In genomic region chr15:78065973-78066946, GRCh38 we compare ENCODE assay signal across 9 cellular contexts. TPM values are rescaled to one million over a fixed set of nuclear protein-coding genes. Genes with fewer than 3 reads are reported as not detected.
DNase-seq lines count a peak whose midpoint lies in the region; ATAC-seq, FAIRE-seq and TF ChIP-seq lines count a peak whose summit lies in the region.
"Had no signal": no experiment of that assay in that cellular context is flagged by ENCODE, and none has a peak within 500 bp of the region (broad histone marks: within the 10 kb centered on the region; RNA-seq: fewer than 3 reads in every experiment).

No MANE protein-coding gene starts in this region.

- peaks cover 11 to 32% (median 24%) of the 10 kb centered on the region in 4 experiments for H3K4me1 ChIP-seq in H1 (replicated peaks in 1 of 4; ENCODE audit: control insufficient read depth in 3 of 4, insufficient read depth in 4 of 4, low read length in 3 of 4)
- peaks cover 78 to 94% of the 10 kb centered on the region in 2 donors for H3K4me1 ChIP-seq in thoracic aorta (ENCODE audit: control insufficient read depth in 1 of 2, low read depth in 2 of 2)
- peaks cover 44% of the 10 kb centered on the region for H3K4me1 ChIP-seq in HAP-1

- H2BK120ac ChIP-seq in H1 (replicated peaks; ENCODE audit: low read depth, low read length), result no peak overlapping the region

- no peak overlapping the region for H2BK5ac ChIP-seq in H1 (ENCODE audit: low read depth, low read length)

- no peak for DNase-seq in AG04450 (ENCODE audit: low read depth, low spot score)
- no peak for DNase-seq in H1 (ENCODE audit: low read depth in 1 of 2, low spot score in 2 of 2)
- DNase-seq in thoracic aorta (ENCODE audit: low spot score), result no peak
- DNase-seq in DMS153 (lab: John Stamatoyannopoulos, UW), result no peak
- DNase-seq in NCI-H510A treated with DMSO at 0.1 percent for 48 hours (lab: John Stamatoyannopoulos, UW), result no peak
- no peak for DNase-seq in HAP-1 (ENCODE audit: low spot score in 2 of 2)

- no peak overlapping the region for H2BK12ac ChIP-seq in H1 (ENCODE audit: low read depth, low read length)

- H3K4me2 ChIP-seq in H1 (ENCODE audit: insufficient read depth in 1 of 2, low read depth in 2 of 2, low read length in 2 of 2), result peak overlapping the region in 1 of 2 experiments; percentile 2; a peak in 2 of 4 replicates

- no peak for TF ChIP-seq CTCF in AG04450 (IDR thresholded peaks at IDR 0.05; ENCODE audit: low read depth, low read length)
- no peak for TF ChIP-seq CTCF in H1 (IDR thresholded peaks at IDR 0.05; ENCODE audit: control extremely low read depth in 1 of 3, insufficient read depth in 1 of 3, low read depth in 1 of 3, low read length in 3 of 3)
- no peak for TF ChIP-seq CTCF in thoracic aorta (IDR thresholded peaks at IDR 0.05)

- no peak for TF ChIP-seq EP300 in H1 (IDR thresholded peaks at IDR 0.05; ENCODE audit: borderline replicate concordance in 1 of 2, low read depth in 2 of 2, low read length in 2 of 2)

- H3K23me2 ChIP-seq in H1 (ENCODE audit: low read depth, low read length), result no peaks in the 10 kb centered on the region; the same call in 1 of the 2 replicates

- no peak overlapping the region for H2AK5ac ChIP-seq in H1 (ENCODE audit: low read depth, low read length)

- H2BK15ac ChIP-seq in H1 (ENCODE audit: low read length), result no peak overlapping the region

- H3K9me3 ChIP-seq in AG04450 (ENCODE audit: control insufficient read depth, insufficient read depth, low read length), result no peaks in the 10 kb centered on the region
- no peaks in the 10 kb centered on the region for H3K9me3 ChIP-seq in H1 (ENCODE audit: insufficient read depth in 2 of 2, low read depth in 1 of 2, low read length in 1 of 2)
- H3K9me3 ChIP-seq in thoracic aorta, result no peaks in the 10 kb centered on the region
- no peaks in the 10 kb centered on the region for H3K9me3 ChIP-seq in HAP-1

- no peak for TF ChIP-seq RAD21 in H1 (IDR thresholded peaks at IDR 0.05 in 1 of 2, conservative IDR thresholded peaks at IDR 0.05 in 1 of 2; ENCODE audit: low read depth in 2 of 2, low read length in 2 of 2)

- no peak overlapping the region for H3K56ac ChIP-seq in H1 (replicated peaks; ENCODE audit: insufficient read length, low read depth, low read length)

- no peak overlapping the region for H4K8ac ChIP-seq in H1 (ENCODE audit: extremely low read depth, insufficient read depth, low read length)

- H2BK20ac ChIP-seq in H1 (ENCODE audit: low read length), result no peak overlapping the region

- FAIRE-seq in H1 (lab: Jason Lieb, UNC), result no peak
- FAIRE-seq: colon had no signal

- CTCF ChIA-PET in AG04450 (lab: Charles Lee), result no interaction called here
- CTCF ChIA-PET in H1 (lab: Charles Lee; ENCODE audit: partially characterized antibody), result interaction anchor here (1.0 to 1.7 kb wide), 6 partner anchors 16 to 107 kb away, joined by 3 to 5 read pairs (median 4); no protein-coding TSS in a partner anchor

- 65% methylated on average over 7 of the region's 7 CpGs; no CpG with 5 or more reads in 1 of the 2 experiments for WGBS in H1 (ENCODE audit: extremely low coverage in 1 of 2, insufficient coverage in 1 of 2, insufficient read length in 1 of 2, insufficient replicate concordance in 2 of 2, low coverage in 1 of 2, low lambda C conversion rate in 2 of 2, missing lambda C conversion rate in 1 of 2), 2 experiments

- H2AFZ ChIP-seq in H1 (ENCODE audit: low read length), result no peak overlapping the region

- H3K4me3 ChIP-seq in AG04450 (ENCODE audit: low read depth, low read length) (no peak overlapping the region), H1 (ENCODE audit: extremely low read depth in 1 of 4, insufficient read depth in 2 of 4, low read depth in 3 of 4, low read length in 4 of 4) (no peak overlapping the region), thoracic aorta (no peak overlapping the region), HAP-1 (no peak overlapping the region)

- peaks cover 5% of the 10 kb centered on the region for H3K79me1 ChIP-seq in H1 (ENCODE audit: low read depth, low read length)

- H3K23ac ChIP-seq in H1 (ENCODE audit: insufficient read length), result no peak overlapping the region

- H4K5ac ChIP-seq in H1 (ENCODE audit: insufficient read length, low read depth, low read length), result no peak overlapping the region

- H4K91ac ChIP-seq in H1 (replicated peaks; ENCODE audit: insufficient read length, low read length), result no peak overlapping the region

- ATAC-seq in GM19324 (IDR thresholded peaks at IDR 0.05; ENCODE audit: low FRiP score, unreplicated experiment), result peak; percentile 58
- ATAC-seq in HG03571 (IDR thresholded peaks at IDR 0.05; ENCODE audit: unreplicated experiment), result peak; percentile 52
- no peak for ATAC-seq in thoracic aorta (ENCODE audit: insufficient number of reproducible peaks, low FRiP score, low read depth)

- peak overlapping the region; percentile 16; the same call in 1 of the 2 replicates for H3K18ac ChIP-seq in H1 (ENCODE audit: extremely low read depth, low read length)

- H3K9ac ChIP-seq in H1 (replicated peaks in 1 of 4; ENCODE audit: extremely low read depth in 1 of 4, low read depth in 3 of 4, low read length in 3 of 4), result no peak overlapping the region

- in situ Hi-C loops in HAP-1 (cut with MboI; ENCODE audit: low sequenced_read_pairs), result no loop called here

- H3K4ac ChIP-seq in H1 (replicated peaks; ENCODE audit: insufficient read length, low read depth, low read length), result no peak overlapping the region

- H4K20me1 ChIP-seq in H1 (replicated peaks in 1 of 2; ENCODE audit: control insufficient read depth in 1 of 2, insufficient read depth in 2 of 2, low read length in 2 of 2), result peaks cover 0 to 11% of the 10 kb centered on the region in 2 experiments

- H3K27me3 ChIP-seq in AG04450 (ENCODE audit: control insufficient read depth, insufficient read depth, low read length) (no peaks in the 10 kb centered on the region), H1 (replicated peaks in 1 of 4; ENCODE audit: control insufficient read depth in 3 of 4, extremely low read depth in 1 of 4, insufficient read depth in 3 of 4, low read length in 3 of 4) (no peaks in the 10 kb centered on the region; a peak in 1 of 7 replicates), thoracic aorta (replicated peaks; ENCODE audit: insufficient read depth) (no peaks in the 10 kb centered on the region), HAP-1 (ENCODE audit: low read depth) (no peaks in the 10 kb centered on the region)

- POLR2A ChIA-PET in AG04450 (lab: Yijun Ruan, JAX), result interaction anchor here (0.5 to 4.0 kb wide), 4 partner anchors 10 to 83 kb away, joined by 3 to 24 read pairs (median 7); partner anchors contain the start of gene IDH3A
- POLR2A ChIA-PET in H1 (lab: Charles Lee; ENCODE audit: partially characterized antibody), result interaction anchor here (1.0 kb wide), 1 partner anchor 10 kb away, joined by 3 read pairs; no protein-coding TSS in a partner anchor

- peak overlapping the region; percentile 92 for H3K27ac ChIP-seq in AG04450 (ENCODE audit: low read depth, low read length)
- no peak overlapping the region for H3K27ac ChIP-seq in H1 (ENCODE audit: low read depth, low read length)
- H3K27ac ChIP-seq in thoracic aorta, result peak overlapping the region; percentile 35 to 81

- H3K79me2 ChIP-seq in H1 (ENCODE audit: control insufficient read depth in 1 of 2, insufficient read depth in 2 of 2, low read length in 2 of 2), result peaks cover 3 to 55% of the 10 kb centered on the region in 2 experiments; a peak in 3 of 4 replicates

- H3K36me3 ChIP-seq in H1 (ENCODE audit: control insufficient read depth in 2 of 4, insufficient read depth in 4 of 4, low read length in 3 of 4) (no peaks in the 10 kb centered on the region), thoracic aorta (no peaks in the 10 kb centered on the region), HAP-1 (replicated peaks) (no peaks in the 10 kb centered on the region)

- H3K14ac ChIP-seq in H1 (ENCODE audit: insufficient read length), result no peak overlapping the region

- no peak for TF ChIP-seq POLR2A in H1 (IDR thresholded peaks at IDR 0.05; ENCODE audit: control extremely low read depth in 1 of 2, low read depth in 2 of 2, low read length in 2 of 2)

TF ChIP-seq in H1, 55 proteins besides CTCF, POLR2A, EP300 and RAD21 (continues in another document):
- TF ChIP-seq MAFK (IDR thresholded peaks at IDR 0.05; ENCODE audit: low read depth, low read length) (no peak), SP1 (IDR thresholded peaks at IDR 0.05; ENCODE audit: low read depth, low read length) (no peak), CHD1 (IDR thresholded peaks at IDR 0.05; ENCODE audit: low read depth, low read length) (no peak), TAF1 (IDR thresholded peaks at IDR 0.05; ENCODE audit: low read depth, low read length) (no peak), CHD2 (IDR thresholded peaks at IDR 0.05; ENCODE audit: low read length) (no peak), KDM1A (IDR thresholded peaks at IDR 0.05; ENCODE audit: borderline replicate concordance, low read length) (no peak), BACH1 (IDR thresholded peaks at IDR 0.05; ENCODE audit: low read length) (no peak), KDM5A (IDR thresholded peaks at IDR 0.05; ENCODE audit: low read length) (no peak)

RNA-seq across cellular contexts. Expression of gene TBC1D2B, which starts 11.3 kb away (rescaled TPM):
- polyA plus RNA-seq in AG04450 (2011; rRNA removed), result 42.0 and 42.5 TPM in 2 replicates
- polyA minus RNA-seq in AG04450 (2011; rRNA and poly(A)+ RNA removed), result 51.6 and 57.3 TPM in 2 replicates
- 15.4 and 19.5 TPM in 2 replicates for total RNA-seq in H1 (2021; fragmentation: NEBNext Ultra II Directional; extraction: Animal tissue kit (Norgen Biotek cat#: 25700))
- polyA plus RNA-seq in H1 (2011; rRNA removed), result 11.9 and 13.6 TPM in 2 replicates
- 15.5 TPM for polyA plus RNA-seq in H1 (2011; cell fraction: cytosol; rRNA removed)
- polyA plus RNA-seq in H1 (2011; cell fraction: nucleus; rRNA removed), result 31.0 TPM
- 9.7 to 12.0 TPM (median 11.3 TPM) in 4 replicates for polyA plus RNA-seq in H1 (2012, experiment 1 of 2)
- 4.8 TPM for polyA plus RNA-seq in H1 (2012, experiment 2 of 2)
- polyA plus RNA-seq in H1 (2013, experiment 1 of 2), result 9.2 TPM
- 9.0 TPM for polyA plus RNA-seq in H1 (2013, experiment 2 of 2)
- polyA minus RNA-seq in H1 (2011; rRNA and poly(A)+ RNA removed), result 17.8 and 17.9 TPM in 2 replicates
- polyA minus RNA-seq in H1 (2011; cell fraction: cytosol; rRNA and poly(A)+ RNA removed), result 10.9 TPM
- polyA minus RNA-seq in H1 (2011; cell fraction: nucleus; rRNA and poly(A)+ RNA removed), result 19.8 TPM
- 10 to 100 TPM; 54.0 to 58.5 TPM for total RNA-seq in thoracic aorta

RNA-seq across cellular contexts. Expression of gene SH2D7, which starts 26.1 kb away (rescaled TPM):
- polyA plus RNA-seq in AG04450 (2011; rRNA removed), result 0.04 TPM in 1 of 2 replicates, not detected in the other
- polyA minus RNA-seq in AG04450 (2011; rRNA and poly(A)+ RNA removed), result 0.14 TPM in 1 of 2 replicates, not detected in the other
- total RNA-seq in H1 (2021; fragmentation: NEBNext Ultra II Directional; extraction: Animal tissue kit (Norgen Biotek cat#: 25700)), result not detected in 2 replicates
- polyA plus RNA-seq in H1 (2011; rRNA removed), result not detected in 2 replicates
- polyA plus RNA-seq in H1 (2011; cell fraction: cytosol; rRNA removed), result not detected
- polyA plus RNA-seq in H1 (2011; cell fraction: nucleus; rRNA removed), result not detected
- polyA plus RNA-seq in H1 (2012, experiment 1 of 2), result 0.44 to 0.78 TPM (median 0.58 TPM) in 4 replicates
- 0.54 TPM for polyA plus RNA-seq in H1 (2012, experiment 2 of 2)
- polyA plus RNA-seq in H1 (2013, experiment 1 of 2), result not detected
- not detected for polyA plus RNA-seq in H1 (2013, experiment 2 of 2)
- polyA minus RNA-seq in H1 (2011; rRNA and poly(A)+ RNA removed), result not detected in 2 replicates
- polyA minus RNA-seq in H1 (2011; cell fraction: cytosol; rRNA and poly(A)+ RNA removed), result not detected
- polyA minus RNA-seq in H1 (2011; cell fraction: nucleus; rRNA and poly(A)+ RNA removed), result not detected
- not detected for total RNA-seq in thoracic aorta
